ENCODE assay signal across 8 cellular contexts in genomic region chr10:7411671-7412481, GRCh38. TPM values are rescaled to one million over a fixed set of nuclear protein-coding genes. Genes with fewer than 3 reads are reported as not detected.
A peak's percentile ranks its signal among the peaks of the same experiment; 100 is the strongest.
DNase-seq lines count a peak whose midpoint lies in the region.

No MANE protein-coding gene starts in this region.

- intact Hi-C loops in activated T-helper 2 cell treated with anti-CD3 and anti-CD28 coated beads, Interferon-gamma antibody, Interleukin-2, Interleukin-4, amounts not matched to agents 10 μg/mL and 5 μg/mL and 100 μg/mL, durations not matched to agents 14 hours and 24 hours and 36 hours (cut with micrococcal nuclease), result loop anchor here (10.0 kb wide), 1 partner anchor 577 kb away; no protein-coding TSS in a partner anchor

- peaks cover 78% of the 10 kb centered on the region for H3K27me3 ChIP-seq in HUES6 (ENCODE audit: control insufficient read depth, insufficient read depth, low read length)
- peaks cover 82% of the 10 kb centered on the region for H3K27me3 ChIP-seq in iPS-18a (ENCODE audit: control insufficient read depth, insufficient read depth, low read length)
- H3K27me3 ChIP-seq in HAP-1 (ENCODE audit: low read depth), result no peaks in the 10 kb centered on the region

- peak overlapping the region; percentile 96 for H3K4me3 ChIP-seq in HUES6 (ENCODE audit: low read depth, low read length)
- peak overlapping the region; percentile 61 for H3K4me3 ChIP-seq in iPS-18a (ENCODE audit: low read length)
- H3K4me3 ChIP-seq in HAP-1, result no peak overlapping the region

- DNase-seq in activated T-helper 2 cell treated with anti-CD3 and anti-CD28 coated beads, Interferon-gamma antibody, Interleukin-2, Interleukin-4, amounts not matched to agents 10 μg/mL and 5 μg/mL and 100 μg/mL, durations not matched to agents 14 hours and 24 hours and 36 hours (ENCODE audit: low spot score), result no peak
- DNase-seq in stimulated activated CD8-positive, alpha-beta memory T cell treated with anti-CD3 and anti-CD28 coated beads, Interleukin-12 subunit alpha, Interleukin-12 subunit beta, amount 100 ng/mL, for 4 hours (ENCODE audit: low read depth), result peak; percentile 8
- DNase-seq in amygdala (lab: John Stamatoyannopoulos, UW) (no peak), HAP-1 (ENCODE audit: low spot score in 2 of 2) (no peak), D341Med (ENCODE audit: low spot score) (no peak), NCI-H526 (lab: John Stamatoyannopoulos, UW) (no peak)

- H3K4me3 Mint-ChIP-seq in activated T-helper 2 cell treated with anti-CD3 and anti-CD28 coated beads, Interferon-gamma antibody, Interleukin-2, Interleukin-4, amounts not matched to agents 10 μg/mL and 5 μg/mL and 100 μg/mL, durations not matched to agents 14 hours and 24 hours and 36 hours (ENCODE audit: low read depth), result peak overlapping the region; percentile 97

- H3K4me1 ChIP-seq in HUES6 (ENCODE audit: control insufficient read depth, insufficient read depth, low read length), result peaks cover 19% of the 10 kb centered on the region
- H3K4me1 ChIP-seq in iPS-18a (ENCODE audit: control insufficient read depth, low read depth, low read length), result peaks cover 14% of the 10 kb centered on the region
- no peaks in the 10 kb centered on the region; the same call in 1 of the 2 replicates for H3K4me1 ChIP-seq in HAP-1

- H3K27ac ChIP-seq in HUES6 (ENCODE audit: low read depth, low read length), result no peak overlapping the region
- H3K27ac ChIP-seq in iPS-18a (ENCODE audit: low read length), result no peak overlapping the region

- peaks cover 25% of the 10 kb centered on the region for H3K27me3 Mint-ChIP-seq in activated T-helper 2 cell treated with anti-CD3 and anti-CD28 coated beads, Interferon-gamma antibody, Interleukin-2, Interleukin-4, amounts not matched to agents 10 μg/mL and 5 μg/mL and 100 μg/mL, durations not matched to agents 14 hours and 24 hours and 36 hours (ENCODE audit: low read depth)

- H3K36me3 ChIP-seq in HUES6 (ENCODE audit: control insufficient read depth, insufficient read depth, low read length) (no peaks in the 10 kb centered on the region), iPS-18a (ENCODE audit: control insufficient read depth, low read depth, low read length) (no peaks in the 10 kb centered on the region), HAP-1 (replicated peaks) (no peaks in the 10 kb centered on the region)

- H3K4me1 Mint-ChIP-seq in activated T-helper 2 cell treated with anti-CD3 and anti-CD28 coated beads, Interferon-gamma antibody, Interleukin-2, Interleukin-4, amounts not matched to agents 10 μg/mL and 5 μg/mL and 100 μg/mL, durations not matched to agents 14 hours and 24 hours and 36 hours (ENCODE audit: low read depth), result peaks cover 32% of the 10 kb centered on the region

- H3K9ac ChIP-seq in HUES6 (ENCODE audit: low read length) (peak overlapping the region; percentile 29), iPS-18a (ENCODE audit: low read length) (no peak overlapping the region)

- H3K9me3 Mint-ChIP-seq in activated T-helper 2 cell treated with anti-CD3 and anti-CD28 coated beads, Interferon-gamma antibody, Interleukin-2, Interleukin-4, amounts not matched to agents 10 μg/mL and 5 μg/mL and 100 μg/mL, durations not matched to agents 14 hours and 24 hours and 36 hours, result no peaks in the 10 kb centered on the region

- H3K36me3 Mint-ChIP-seq in activated T-helper 2 cell treated with anti-CD3 and anti-CD28 coated beads, Interferon-gamma antibody, Interleukin-2, Interleukin-4, amounts not matched to agents 10 μg/mL and 5 μg/mL and 100 μg/mL, durations not matched to agents 14 hours and 24 hours and 36 hours (ENCODE audit: low read depth), result peaks cover 3% of the 10 kb centered on the region

- in situ Hi-C loops in HAP-1 (cut with MboI; ENCODE audit: low sequenced_read_pairs), result loop anchor here (10.0 to 25.0 kb wide), 3 partner anchors 500 to 975 kb away; no protein-coding TSS in a partner anchor

- H3K27ac Mint-ChIP-seq in activated T-helper 2 cell treated with anti-CD3 and anti-CD28 coated beads, Interferon-gamma antibody, Interleukin-2, Interleukin-4, amounts not matched to agents 10 μg/mL and 5 μg/mL and 100 μg/mL, durations not matched to agents 14 hours and 24 hours and 36 hours, result no peak overlapping the region

- no peaks in the 10 kb centered on the region for H3K9me3 ChIP-seq in HUES6 (ENCODE audit: control insufficient read depth, insufficient read depth, low read depth, low read length)
- no peaks in the 10 kb centered on the region for H3K9me3 ChIP-seq in iPS-18a (ENCODE audit: control insufficient read depth, low read depth, low read length)
- no peaks in the 10 kb centered on the region for H3K9me3 ChIP-seq in HAP-1

RNA-seq across cellular contexts. Expression of gene SFMBT2, which starts 1.0 kb away (rescaled TPM):
- total RNA-seq in activated T-helper 2 cell treated with anti-CD3 and anti-CD28 coated beads, Interferon-gamma antibody, Interleukin-2, Interleukin-4, amounts not matched to agents 10 μg/mL and 5 μg/mL and 100 μg/mL, durations not matched to agents 14 hours and 24 hours and 36 hours, result 27.6 and 27.7 TPM in 2 replicates
